Comparison of ENCODE assay signal across 8 cellular contexts in genomic region chr5:163509288-163510040, GRCh38. TPM values are rescaled to one million over a fixed set of nuclear protein-coding genes. Genes with fewer than 3 reads are reported as not detected.
DNase-seq lines count a peak whose midpoint lies in the region; ATAC-seq, FAIRE-seq and TF ChIP-seq lines count a peak whose summit lies in the region.

No MANE protein-coding gene starts in this region.

- CTCF ChIA-PET in A549 (lab: Yijun Ruan, JAX) = interaction anchor here (1.5 kb wide), 1 partner anchor 36 kb away, joined by 3 read pairs; no protein-coding TSS in a partner anchor

- FAIRE-seq in A549 (lab: Jason Lieb, UNC) (no peak), astrocyte (lab: Jason Lieb, UNC) (no peak)

- peak overlapping the region; percentile 96 for H3K4me2 ChIP-seq in A549
- H3K4me2 ChIP-seq in astrocyte (ENCODE audit: low read length) = peak overlapping the region; percentile 81

- no peaks in the 10 kb centered on the region for H3K9me3 Mint-ChIP-seq in astrocyte (ENCODE audit: unreplicated experiment)

- H3K27me3 Mint-ChIP-seq in astrocyte (ENCODE audit: low read depth, unreplicated experiment) = no peaks in the 10 kb centered on the region

- 36% methylated on average over 9 of the region's 9 CpGs for WGBS in A549 (ENCODE audit: missing lambda C conversion rate)

- no peak for TF ChIP-seq POLR2A in A549 (IDR thresholded peaks at IDR 0.05; ENCODE audit: low read length)

- H3K36me3 ChIP-seq in astrocyte (ENCODE audit: insufficient read depth, low read length) = peaks cover 21% of the 10 kb centered on the region
- H3K36me3 ChIP-seq in tibial artery = peaks cover 17 to 21% (median 21%) of the 10 kb centered on the region in 3 donors

- H3K9ac ChIP-seq in astrocyte (ENCODE audit: low read length) = peak overlapping the region; percentile 59

- H3K9me3 ChIP-seq in A549 (no peaks in the 10 kb centered on the region), astrocyte (ENCODE audit: insufficient read depth, low read depth, low read length) (no peaks in the 10 kb centered on the region), tibial artery (no peaks in the 10 kb centered on the region)

- intact Hi-C loops in tibial artery (cut with DNase I; ENCODE audit: low total_unique reads) = no loop called here

- DNase-seq in A549 (ENCODE audit: low read depth in 1 of 2, low spot score in 1 of 2) = peak in 1 of 2 experiments; percentile 55
- peak; percentile 61 for DNase-seq in HPDE6-E6E7 (ENCODE audit: extremely low spot score)
- DNase-seq in astrocyte (ENCODE audit: low read depth) = peak; percentile 42
- DNase-seq in left lobe of liver (ENCODE audit: low spot score) = peak; percentile 63
- DNase-seq in tibial artery = no peak
- no peak for DNase-seq in MV-4-11 (lab: John Stamatoyannopoulos, UW)
- DNase-seq in NAMALWA (ENCODE audit: low spot score) = no peak
- no peak for DNase-seq in HuH-7.5 (ENCODE audit: low spot score)

- H2AFZ ChIP-seq in astrocyte (ENCODE audit: low read depth, low read length) = no peak overlapping the region

- no peak for TF ChIP-seq EP300 in A549 (IDR thresholded peaks at IDR 0.05)

- no peak overlapping the region for H3K27ac Mint-ChIP-seq in astrocyte (ENCODE audit: unreplicated experiment)

- POLR2A ChIA-PET in A549 (lab: Yijun Ruan, JAX) = interaction anchor here (0.6 to 3.1 kb wide), 2 partner anchors 14 to 49 kb away, joined by 3 to 10 read pairs; partner anchors contain the start of genes HMMR and NUDCD2

- no peaks in the 10 kb centered on the region for H3K36me3 Mint-ChIP-seq in astrocyte (ENCODE audit: low read depth, unreplicated experiment)

- H3K4me3 ChIP-seq in A549 = peak overlapping the region; percentile 21; the same call in 2 of the 3 replicates
- peak overlapping the region; percentile 37 for H3K4me3 ChIP-seq in astrocyte (ENCODE audit: insufficient read depth, low read depth, low read length)
- peak overlapping the region; percentile 11 to 35 for H3K4me3 ChIP-seq in tibial artery

- TF ChIP-seq CTCF in A549 (IDR thresholded peaks at IDR 0.05) (no peak), astrocyte (IDR thresholded peaks at IDR 0.05; ENCODE audit: insufficient read depth, low read depth, low read length) (no peak), tibial artery (IDR thresholded peaks at IDR 0.05) (no peak)

- H3K4me3 Mint-ChIP-seq in astrocyte (ENCODE audit: unreplicated experiment) = peak overlapping the region; percentile 13

- H3K4me1 ChIP-seq in A549 = peaks cover 34% of the 10 kb centered on the region
- peaks cover 25% of the 10 kb centered on the region for H3K4me1 ChIP-seq in astrocyte (ENCODE audit: insufficient read depth, low read length)
- peaks cover 0 to 68% (median 47%) of the 10 kb centered on the region in 4 donors for H3K4me1 ChIP-seq in tibial artery

- no peak for TF ChIP-seq RAD21 in A549 (conservative IDR thresholded peaks at IDR 0.05 in 1 of 2, IDR thresholded peaks at IDR 0.05 in 1 of 2)

- ATAC-seq in A549 = no peak
- peak; percentile 38 for ATAC-seq in left lobe of liver

- no peaks in the 10 kb centered on the region for H3K27me3 ChIP-seq in astrocyte (ENCODE audit: insufficient read depth, low read length)
- H3K27me3 ChIP-seq in tibial artery = no peaks in the 10 kb centered on the region

- H3K79me2 ChIP-seq in astrocyte (ENCODE audit: insufficient read depth, low read length) = peaks cover 81% of the 10 kb centered on the region

- peaks cover 12% of the 10 kb centered on the region for H3K4me1 Mint-ChIP-seq in astrocyte (ENCODE audit: low read depth, unreplicated experiment)

- H3K27ac ChIP-seq in A549 (peak overlapping the region; percentile 6 to 62; a peak in 4 of 6 replicates), astrocyte (ENCODE audit: low read depth, low read length) (peak overlapping the region; percentile 29), tibial artery (peak overlapping the region; percentile 38 to 53)

- H4K20me1 ChIP-seq in astrocyte (ENCODE audit: insufficient read depth, low read length) = peaks cover 58% of the 10 kb centered on the region

TF ChIP-seq in A549, 52 proteins besides CTCF, POLR2A, EP300 and RAD21:
- TF ChIP-seq PHF8 (IDR thresholded peaks at IDR 0.05; ENCODE audit: borderline replicate concordance, low read depth) (no peak), JUNB (IDR thresholded peaks at IDR 0.05) (no peak), CBX2 (IDR thresholded peaks at IDR 0.05; ENCODE audit: borderline replicate concordance, low read depth) (no peak), KDM1A (IDR thresholded peaks at IDR 0.05; ENCODE audit: low read depth) (no peak), MYC (IDR thresholded peaks at IDR 0.05; ENCODE audit: borderline replicate concordance, low read length) (no peak)
TF ChIP-seq in A549: peak in this region for 0.

RNA-seq across cellular contexts. Expression of gene MAT2B, which starts 4.0 kb away (rescaled TPM):
- polyA plus RNA-seq in A549 (2011; rRNA removed) = 54.9 and 74.0 TPM in 2 replicates
- 19.4 and 22.0 TPM in 2 replicates for polyA plus RNA-seq in A549 (2012; cell fraction: cytosol; rRNA removed)
- 5.9 and 11.4 TPM in 2 replicates for polyA plus RNA-seq in A549 (2012; cell fraction: nucleus; rRNA removed)
- 51.4 to 60.7 TPM (median 58.6 TPM) in 3 replicates for polyA plus RNA-seq in A549 (2017; fragmentation: RNase III; extraction: RNeasy Plus Mini Kit Qiagen cat#74134 plus additional on column Dnase treatment)
- 31.1 and 32.0 TPM in 2 replicates for polyA minus RNA-seq in A549 (2011; rRNA and poly(A)+ RNA removed)
- total RNA-seq in astrocyte = 38.7 and 41.0 TPM in 2 replicates
- total RNA-seq in left lobe of liver = 22.8 TPM

RNA-seq across cellular contexts. Expression of gene HMMR, which starts 49.0 kb away (rescaled TPM):
- polyA plus RNA-seq in A549 (2011; rRNA removed) (32.9 and 66.0 TPM in 2 replicates), A549 (2017; fragmentation: RNase III; extraction: RNeasy Plus Mini Kit Qiagen cat#74134 plus additional on column Dnase treatment) (30.7 to 38.4 TPM (median 34.0 TPM) in 3 replicates)
- polyA plus RNA-seq in A549 (2012; cell fraction: cytosol; rRNA removed) = 7.0 and 8.2 TPM in 2 replicates
- polyA plus RNA-seq in A549 (2012; cell fraction: nucleus; rRNA removed) = 6.1 and 8.7 TPM in 2 replicates
- 4.0 and 7.4 TPM in 2 replicates for polyA minus RNA-seq in A549 (2011; rRNA and poly(A)+ RNA removed)
- total RNA-seq in astrocyte (3.2 and 4.0 TPM in 2 replicates), left lobe of liver (0.33 TPM)

RNA-seq across cellular contexts. Expression of gene NUDCD2, which starts 49.6 kb away (rescaled TPM):
- polyA plus RNA-seq in A549 (2011; rRNA removed) (17.0 and 22.3 TPM in 2 replicates), A549 (2017; fragmentation: RNase III; extraction: RNeasy Plus Mini Kit Qiagen cat#74134 plus additional on column Dnase treatment) (37.1 to 43.9 TPM (median 38.4 TPM) in 3 replicates)
- polyA plus RNA-seq in A549 (2012; cell fraction: cytosol; rRNA removed) = 8.2 and 9.1 TPM in 2 replicates
- polyA plus RNA-seq in A549 (2012; cell fraction: nucleus; rRNA removed) = 3.4 and 5.4 TPM in 2 replicates
- 2.6 and 4.3 TPM in 2 replicates for polyA minus RNA-seq in A549 (2011; rRNA and poly(A)+ RNA removed)
- total RNA-seq in astrocyte (15.7 and 15.9 TPM in 2 replicates), left lobe of liver (17.9 TPM)

Comparison
In these comparisons a context has a peak if more than half of its experiments do, and no peak if none do; other contexts are left out.
1. DNase-seq: peak in HPDE6-E6E7 (single experiment), astrocyte (single experiment) and left lobe of liver (single experiment); none in tibial artery (0 of 2), MV-4-11 (single experiment), NAMALWA (single experiment) and HuH-7.5 (single experiment).
2. Peak in every context shown above with its lines, with median percentiles within 50 percentile points of each other: H3K27ac ChIP-seq and H3K4me3 ChIP-seq.